8 cellular contexts compared by ENCODE assay signal in genomic region chr14:100213587-100213955, GRCh38. TPM values are rescaled to one million over a fixed set of nuclear protein-coding genes. Genes with fewer than 3 reads are reported as not detected.
DNase-seq lines count a peak whose midpoint lies in the region; ATAC-seq and TF ChIP-seq lines count a peak whose summit lies in the region.

No MANE protein-coding gene starts in this region.

- ATAC-seq in Panc1 (no peak), GM21737 (IDR thresholded peaks at IDR 0.05; ENCODE audit: unreplicated experiment) (no peak)

- no peak for TF ChIP-seq POLR2A in ovary (IDR thresholded peaks at IDR 0.05)

- H3K27me3 Mint-ChIP-seq in Calu3 (ENCODE audit: unreplicated experiment) = no peaks in the 10 kb centered on the region

- no peaks in the 10 kb centered on the region for H3K36me3 ChIP-seq in Panc1 (ENCODE audit: control insufficient read depth, insufficient read depth, low read length)
- H3K36me3 ChIP-seq in ovary = no peaks in the 10 kb centered on the region

- BruUV-seq in Calu3 (replicated peaks; lab: Mats Ljungman, UMichigan) = no TSS peak
- no TSS peak for BruUV-seq in Panc1 (replicated peaks; lab: Mats Ljungman, UMichigan)

- no peaks in the 10 kb centered on the region for H3K9me3 Mint-ChIP-seq in Calu3 (ENCODE audit: low read depth, unreplicated experiment)

- POLR2A ChIA-PET in Panc1 (lab: Charles Lee) = no interaction called here

- peaks cover 10% of the 10 kb centered on the region for H3K4me1 Mint-ChIP-seq in Calu3 (ENCODE audit: low read depth, unreplicated experiment)

- 22 to 41% (median 25%) methylated on average over 15 of the region's 15 CpGs for WGBS in ovary, 3 donors

- peaks cover 19% of the 10 kb centered on the region for H3K36me3 Mint-ChIP-seq in Calu3 (ENCODE audit: insufficient read depth, unreplicated experiment)

- no peak overlapping the region for H3K27ac Mint-ChIP-seq in Calu3 (ENCODE audit: unreplicated experiment)

- no peak for TF ChIP-seq EP300 in ovary (IDR thresholded peaks at IDR 0.05)

- H3K27ac ChIP-seq in Panc1 (ENCODE audit: low read length) = peak overlapping the region; percentile 78
- H3K27ac ChIP-seq in epithelial cell of prostate = peak overlapping the region; percentile 80
- peak overlapping the region in 1 of 2 donors; percentile 96 for H3K27ac ChIP-seq in ovary

- H3K4me3 ChIP-seq in Panc1 (ENCODE audit: low read depth in 2 of 2, low read length in 2 of 2) (peak overlapping the region; percentile 66 to 69), ovary (peak overlapping the region; percentile 74)

- H3K4me3 Mint-ChIP-seq in Calu3 (ENCODE audit: low read depth, unreplicated experiment) = peak overlapping the region; percentile 58

- H3K27me3 ChIP-seq in Panc1 (ENCODE audit: control insufficient read depth, insufficient read depth, low read length) = no peaks in the 10 kb centered on the region
- H3K27me3 ChIP-seq in ovary = no peaks in the 10 kb centered on the region

- in situ Hi-C loops in Panc1 (cut with HindIII; ENCODE audit: low pct_unique_long_range_greater_than_20kb, low sequenced_read_pairs) (no loop called here), GM13976 (cut with MboI; ENCODE audit: low sequenced_read_pairs, unreplicated experiment) (no loop called here)

- H3K4me1 ChIP-seq in Panc1 (ENCODE audit: control insufficient read depth, insufficient read depth, low read length) (peaks cover 22% of the 10 kb centered on the region), ovary (ENCODE audit: insufficient read depth) (peaks cover 4% of the 10 kb centered on the region)

- CTCF ChIA-PET in Calu3 (lab: Charles Lee) = interaction anchor here (1.2 kb wide), 1 partner anchor 21 kb away, joined by 3 read pairs; no protein-coding TSS in a partner anchor
- CTCF ChIA-PET in Panc1 (lab: Charles Lee) = no interaction called here

- H3K9me3 ChIP-seq in Panc1 (ENCODE audit: control insufficient read depth, insufficient read depth, low read depth, low read length) (no peaks in the 10 kb centered on the region), ovary (no peaks in the 10 kb centered on the region)

- DNase-seq in Calu3 (no peak), Panc1 (ENCODE audit: low read depth, low spot score) (no peak), epithelial cell of prostate (ENCODE audit: low read depth, low spot score) (no peak), ovary (no peak), GM13976 (ENCODE audit: low spot score) (no peak), hypothalamus (lab: John Stamatoyannopoulos, UW) (no peak), GM20000 (ENCODE audit: low spot score) (no peak)

- intact Hi-C loops in Calu3 (cut with micrococcal nuclease; ENCODE audit: unreplicated experiment) = no loop called here
- intact Hi-C loops in Panc1 (cut with micrococcal nuclease; ENCODE audit: unreplicated experiment) = no loop called here
- intact Hi-C loops in ovary (cut with DNase I) = no loop called here

- TF ChIP-seq CTCF in Calu3 (IDR thresholded peaks at IDR 0.05; ENCODE audit: unreplicated experiment) (no peak), Panc1 (IDR thresholded peaks at IDR 0.05) (no peak), ovary (IDR thresholded peaks at IDR 0.05) (no peak), GM13976 (IDR thresholded peaks at IDR 0.05; ENCODE audit: borderline replicate concordance, control extremely low read depth, extremely low read depth, insufficient read depth, missing control alignments) (no peak), GM20000 (IDR thresholded peaks at IDR 0.05; ENCODE audit: extremely low read depth, missing control alignments) (no peak)

RNA-seq across cellular contexts. Expression of gene YY1, which starts 25.4 kb away (rescaled TPM):
- total RNA-seq in Calu3 (2022) (99.0 and 100.0 TPM in 2 replicates), Panc1 (2021; ENCODE audit: unreplicated experiment) (71.3 TPM), ovary (10 to 100 TPM; 37.0 to 68.6 (median 58.1) TPM)
- 39.7 TPM for polyA plus RNA-seq in Panc1 (2012; ENCODE audit: insufficient read length)
- polyA plus RNA-seq in ovary = 10 to 100 TPM; 24.1 to 75.8 TPM

RNA-seq across cellular contexts. Expression of gene DEGS2, which starts 54.1 kb away (rescaled TPM):
- 2.5 and 4.3 TPM in 2 replicates for total RNA-seq in Calu3 (2022)
- 4.9 TPM for total RNA-seq in Panc1 (2021; ENCODE audit: unreplicated experiment)
- 10.8 TPM for polyA plus RNA-seq in Panc1 (2012; ENCODE audit: insufficient read length)
- total RNA-seq in ovary = 1 to 10 TPM in 4 of 7 donors, under 1 TPM in 3; 0.45 to 7.9 (median 2.9) TPM
- polyA plus RNA-seq in ovary = 1 to 10 TPM in 1 of 2 donors, not detected in 1; 1.8 TPM
